ENCODE assay signal across 24 cellular contexts in the genomic region with DNA sequence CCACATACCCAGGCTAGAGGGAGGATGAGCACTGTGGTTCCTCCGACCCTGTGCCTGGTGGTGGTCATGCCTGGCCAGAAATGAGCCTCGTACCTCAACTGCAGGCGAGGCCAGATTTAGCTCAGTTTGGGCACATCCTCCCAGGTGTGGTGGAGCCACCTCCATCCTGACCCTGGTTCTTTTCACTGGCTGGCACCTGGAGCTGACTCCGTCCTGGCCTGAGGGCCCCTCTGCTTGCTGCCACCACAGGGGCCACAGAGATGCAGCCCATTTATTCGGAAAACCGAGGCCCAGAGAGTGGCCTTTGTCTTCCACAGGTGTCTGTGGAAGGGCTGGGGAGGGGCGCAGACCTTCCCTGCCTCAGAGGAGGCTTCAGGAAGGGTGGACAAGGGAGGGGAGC.
"Had no signal": no experiment of that assay in that cellular context is flagged by ENCODE, and none has a peak within 500 bp of the region (broad histone marks: within the 10 kb centered on the region; RNA-seq: fewer than 3 reads in every experiment).

No MANE protein-coding gene starts in this region.

- ATAC-seq: activated CD4-positive, CD25-positive, alpha-beta regulatory T cell treated with anti-CD3 and anti-CD28 coated beads, Interleukin-2, amount 50 U/mL, for 24 hours; activated CD8-positive, alpha-beta T cell treated with anti-CD3 and anti-CD28 coated beads, Interleukin-2, amount 10 ng/mL, durations not matched to agents 7 days and 5 days; effector memory CD8-positive, alpha-beta T cell; gastrocnemius medialis; natural killer cell; right cardiac atrium had no signal

- H3K9me3 Mint-ChIP-seq: effector memory CD8-positive, alpha-beta T cell; natural killer cell had no signal

- H2AFZ ChIP-seq: parathyroid adenoma had no signal

- H3K27ac Mint-ChIP-seq: activated CD8-positive, alpha-beta T cell treated with anti-CD3 and anti-CD28 coated beads, Interleukin-2, amount 10 ng/mL, durations not matched to agents 7 days and 5 days; activated naive CD8-positive, alpha-beta T cell; natural killer cell; T-helper 2 cell treated with Interferon-gamma antibody and Interleukin-4, amounts not matched to agents 5 μg/mL and 100 μg/mL, for 36 hours had no signal

- H3K36me3 Mint-ChIP-seq: natural killer cell had no signal

- DNase-seq: activated CD4-positive, alpha-beta T cell treated with anti-CD3 and anti-CD28 coated beads, Interleukin-2, amount 50 U/mL, for 1 hour; activated CD8-positive, alpha-beta T cell treated with anti-CD3 and anti-CD28 coated beads, Interleukin-2, amount 10 ng/mL, durations not matched to agents 7 days and 5 days; activated gamma-delta T cell treated with Interleukin-2 at 50 U/mL for 16 hours; amniotic stem cell; colonic mucosa; dorsolateral prefrontal cortex; effector memory CD8-positive, alpha-beta T cell; esophagus squamous epithelium; gastrocnemius medialis; hippocampal formation; left ventricle myocardium inferior; mammary epithelial cell; midbrain; natural killer cell; right cardiac atrium; stimulated activated CD4-positive, alpha-beta T cell treated with anti-CD3 and anti-CD28 coated beads, Interleukin-1b, Interleukin-23, amount 100 ng/mL, for 48 hours; transverse colon had no signal

- H3K4me1 ChIP-seq: colonic mucosa, parathyroid adenoma had no signal

- H3K9me3 ChIP-seq: colonic mucosa, esophagus squamous epithelium, gastrocnemius medialis, left ventricle myocardium inferior, neutrophil, transverse colon, vagina had no signal

- H3K27me3 ChIP-seq: colonic mucosa, dorsolateral prefrontal cortex, esophagus squamous epithelium, gastrocnemius medialis, neutrophil, transverse colon, vagina had no signal

- H3K4me3 ChIP-seq: colonic mucosa, dorsolateral prefrontal cortex, esophagus squamous epithelium, gastrocnemius medialis, left ventricle myocardium inferior, transverse colon, vagina had no signal

- H3K9ac ChIP-seq: parathyroid adenoma had no signal

- H3K27me3 Mint-ChIP-seq: activated naive CD8-positive, alpha-beta T cell; effector memory CD8-positive, alpha-beta T cell had no signal

- H3K36me3 ChIP-seq: colonic mucosa, transverse colon had no signal

- H3K27ac ChIP-seq: colonic mucosa, esophagus squamous epithelium, gastrocnemius medialis, left ventricle myocardium inferior, parathyroid adenoma, transverse colon, vagina, VCaP had no signal

- H3K4me3 Mint-ChIP-seq: activated CD8-positive, alpha-beta T cell treated with anti-CD3 and anti-CD28 coated beads, Interleukin-2, amount 10 ng/mL, durations not matched to agents 7 days and 5 days; activated naive CD8-positive, alpha-beta T cell; effector memory CD8-positive, alpha-beta T cell; natural killer cell; T-helper 2 cell treated with Interferon-gamma antibody and Interleukin-4, amounts not matched to agents 5 μg/mL and 100 μg/mL, for 36 hours had no signal
